ENCODE assay signal across 8 cellular contexts in the genomic region with DNA sequence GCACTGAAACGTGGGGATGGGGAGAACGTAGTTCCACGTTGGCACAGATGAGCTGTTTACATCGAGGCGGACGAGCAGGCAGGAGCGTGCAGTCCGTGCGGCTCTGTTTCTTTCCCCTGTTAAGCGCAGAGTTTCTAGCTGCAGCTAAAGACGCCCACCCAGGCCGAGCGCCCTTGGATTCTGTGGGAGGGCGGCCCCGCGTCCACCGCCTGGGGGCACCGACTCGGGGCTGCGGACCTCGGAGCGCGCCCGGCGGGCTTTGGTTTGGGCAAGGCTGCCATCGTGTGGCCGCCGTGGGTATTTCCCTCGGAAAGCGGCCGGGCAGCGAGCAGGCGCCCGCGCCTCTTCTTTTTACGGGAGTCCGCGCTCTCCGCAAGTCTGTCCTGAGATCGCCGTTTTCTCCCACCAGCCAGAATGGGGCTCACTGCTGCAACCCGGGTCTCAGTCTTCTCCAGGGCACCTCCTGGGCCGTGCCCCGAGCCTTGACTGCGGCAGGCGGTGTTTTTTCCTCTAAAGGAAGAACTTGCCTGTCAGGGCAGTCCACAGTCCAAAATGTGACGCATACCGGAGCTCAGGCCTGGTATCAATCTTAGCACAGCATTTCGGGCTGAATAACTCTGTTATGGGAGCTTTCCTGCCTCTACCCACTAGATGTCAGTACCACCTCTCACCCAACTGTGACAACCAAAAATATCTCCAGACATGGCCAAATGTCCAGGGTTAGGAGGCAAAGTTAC.
DNase-seq lines count a peak whose midpoint lies in the region; ATAC-seq, FAIRE-seq and TF ChIP-seq lines count a peak whose summit lies in the region.

No MANE protein-coding gene starts in this region.

- no peak overlapping the region for H3K27ac ChIP-seq in HUES6 (ENCODE audit: low read depth, low read length)
- no peak overlapping the region for H3K27ac ChIP-seq in brain microvascular endothelial cell
- H3K27ac ChIP-seq in small intestine (ENCODE audit: low read depth in 1 of 2, low read length in 1 of 2): no peak overlapping the region

- in situ Hi-C loops in brain microvascular endothelial cell (cut with HindIII; ENCODE audit: low pct_ligation_motif_present, low sequenced_read_pairs): no loop called here

- WGBS in small intestine, 3 donors: 2 to 5% (median 3%) methylated on average over 45 to 49 of the region's 49 CpGs

- DNase-seq in ELR (ENCODE audit: low read depth): peak; percentile 67
- peak; percentile 53 for DNase-seq in T1000 (lab: John Stamatoyannopoulos, UW)
- peak; percentile 51 for DNase-seq in brain microvascular endothelial cell
- peak; percentile 61 for DNase-seq in small intestine
- no peak for DNase-seq in DMS153 treated with DMSO at 0.1 percent for 48 hours (lab: John Stamatoyannopoulos, UW; ENCODE audit: unreplicated experiment)

- H3K36me3 ChIP-seq in HUES6 (ENCODE audit: control insufficient read depth, insufficient read depth, low read length): no peaks in the 10 kb centered on the region
- H3K36me3 ChIP-seq in brain microvascular endothelial cell (replicated peaks): no peaks in the 10 kb centered on the region
- H3K36me3 ChIP-seq in small intestine (ENCODE audit: control insufficient read depth in 2 of 2, insufficient read depth in 2 of 2, low read length in 2 of 2): no peaks in the 10 kb centered on the region

- H3K9me3 ChIP-seq in HUES6 (ENCODE audit: control insufficient read depth, insufficient read depth, low read depth, low read length) (peaks cover 10% of the 10 kb centered on the region), iPS-18c (ENCODE audit: control insufficient read depth, insufficient read depth, low read length) (peaks cover 10% of the 10 kb centered on the region), small intestine (ENCODE audit: control insufficient read depth, low read depth) (no peaks in the 10 kb centered on the region)

- no peak for FAIRE-seq in small intestine (lab: Jason Lieb, UNC)

- peaks cover 77% of the 10 kb centered on the region for H3K27me3 ChIP-seq in HUES6 (ENCODE audit: control insufficient read depth, insufficient read depth, low read length)
- no peaks in the 10 kb centered on the region for H3K27me3 ChIP-seq in brain microvascular endothelial cell (replicated peaks)
- no peaks in the 10 kb centered on the region for H3K27me3 ChIP-seq in small intestine (ENCODE audit: control insufficient read depth in 2 of 2, insufficient read depth in 2 of 2, low read length in 2 of 2)

- H3K9ac ChIP-seq in HUES6 (ENCODE audit: low read length): peak overlapping the region; percentile 32

- peak overlapping the region; percentile 77 for H3K4me3 ChIP-seq in HUES6 (ENCODE audit: low read depth, low read length)
- peak overlapping the region; percentile 52 for H3K4me3 ChIP-seq in brain microvascular endothelial cell (ENCODE audit: low read depth, low read length)
- peak overlapping the region; percentile 57; the same call in 1 of the 2 replicates for H3K4me3 ChIP-seq in iPS-18c (ENCODE audit: insufficient read depth, low read depth, low read length)
- H3K4me3 ChIP-seq in small intestine (ENCODE audit: low read depth in 1 of 2, low read length in 2 of 2): no peak overlapping the region

- peak; percentile 72 for TF ChIP-seq CTCF in brain microvascular endothelial cell (IDR thresholded peaks at IDR 0.05; ENCODE audit: low read depth, low read length, missing control alignments)

- ATAC-seq in GM21529 (IDR thresholded peaks at IDR 0.05; ENCODE audit: unreplicated experiment): peak; percentile 92

- H3K4me1 ChIP-seq in HUES6 (ENCODE audit: control insufficient read depth, insufficient read depth, low read length) (no peaks in the 10 kb centered on the region), small intestine (ENCODE audit: control insufficient read depth in 2 of 2, insufficient read depth in 1 of 2, low read depth in 1 of 2, low read length in 1 of 2) (no peaks in the 10 kb centered on the region)

Comparison
In these comparisons a context has a peak if more than half of its experiments do, and no peak if none do; other contexts are left out.
1. H3K4me3 ChIP-seq: peak in HUES6 (single experiment), brain microvascular endothelial cell (single experiment) and iPS-18c (single experiment); none in small intestine (0 of 2).